ENCODE assay signal across 19 cellular contexts in the genomic region with DNA sequence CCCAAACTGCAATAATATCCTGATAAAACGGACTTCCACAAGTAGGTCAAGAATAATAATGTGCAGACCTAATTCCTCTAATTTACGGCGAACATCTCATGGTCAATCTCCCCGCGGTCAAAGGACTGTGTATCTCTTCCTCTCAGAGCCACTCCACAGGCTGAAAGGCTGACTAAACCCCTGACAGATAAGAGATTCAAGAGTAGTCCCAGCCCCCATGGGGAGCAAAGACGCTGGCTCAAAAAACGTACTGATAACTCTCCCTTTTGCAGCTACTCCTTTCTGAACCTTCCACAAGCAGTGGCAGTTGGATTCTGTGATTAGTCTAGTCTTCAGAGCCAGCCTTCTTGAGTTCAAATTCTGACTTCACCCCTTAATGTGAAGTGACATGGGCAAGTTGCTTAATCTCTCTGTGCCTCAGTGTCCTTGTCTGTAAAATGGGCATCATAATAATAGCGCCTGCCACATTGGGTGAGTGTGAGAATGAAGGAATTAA. TPM values are rescaled to one million over a fixed set of nuclear protein-coding genes. Genes with fewer than 3 reads are reported as not detected.
A peak's percentile ranks its signal among the peaks of the same experiment; 100 is the strongest.
DNase-seq lines count a peak whose midpoint lies in the region; ATAC-seq and TF ChIP-seq lines count a peak whose summit lies in the region.
"Had no signal": no experiment of that assay in that cellular context is flagged by ENCODE, and none has a peak within 500 bp of the region (broad histone marks: within the 10 kb centered on the region; RNA-seq: fewer than 3 reads in every experiment).

No MANE protein-coding gene starts in this region.

- no peak for TF ChIP-seq CTCF in cardiac fibroblast (IDR thresholded peaks at IDR 0.05; ENCODE audit: low read depth, low read length)
- TF ChIP-seq CTCF in right atrium auricular region (IDR thresholded peaks at IDR 0.05): no peak
- no peak for TF ChIP-seq CTCF in natural killer cell (IDR thresholded peaks at IDR 0.05)

- peaks cover 16 to 17% of the 10 kb centered on the region in 2 donors for H3K27me3 Mint-ChIP-seq in natural killer cell (ENCODE audit: low read depth in 2 of 2)

- H3K27ac ChIP-seq in right atrium auricular region: peak overlapping the region; percentile 54 to 55
- H3K27ac ChIP-seq: hepatocyte, ovary had no signal

- H3K36me3 Mint-ChIP-seq in natural killer cell: no peaks in the 10 kb centered on the region

- H3K9me3 Mint-ChIP-seq in natural killer cell: no peaks in the 10 kb centered on the region
- H3K9me3 Mint-ChIP-seq: dendritic cell treated with granulocyte-macrophage colony-stimulating factor and Interleukin-4, amounts not matched to agents 40 ng/mL and 50 ng/mL, for 4 days had no signal

- peaks cover 0 to 7% of the 10 kb centered on the region in 2 donors for H3K4me1 ChIP-seq in right atrium auricular region

- in situ Hi-C loops in ACHN (cut with HindIII; ENCODE audit: low pct_ligation_motif_present, low pct_unique_long_range_greater_than_20kb, low sequenced_read_pairs): no loop called here

- H3K4me3 Mint-ChIP-seq in natural killer cell: no peak overlapping the region
- H3K4me3 Mint-ChIP-seq: B cell; dendritic cell treated with granulocyte-macrophage colony-stimulating factor and Interleukin-4, amounts not matched to agents 40 ng/mL and 50 ng/mL, for 4 days; T-helper 2 cell treated with Interferon-gamma antibody and Interleukin-4, amounts not matched to agents 5 μg/mL and 100 μg/mL, for 36 hours had no signal

- H3K4me3 ChIP-seq in cardiac fibroblast (replicated peaks in 1 of 2; ENCODE audit: low read depth in 2 of 2, low read length in 2 of 2) (no peak overlapping the region), right atrium auricular region (no peak overlapping the region)
- H3K4me3 ChIP-seq: esophagus muscularis mucosa, hepatocyte, ovary had no signal

- no peaks in the 10 kb centered on the region for H3K4me1 Mint-ChIP-seq in natural killer cell
- H3K4me1 Mint-ChIP-seq: B cell had no signal

- ATAC-seq in natural killer cell: peak in 2 of 3 donors; percentile 26 to 86

- no peaks in the 10 kb centered on the region for H3K9me3 ChIP-seq in right atrium auricular region
- H3K9me3 ChIP-seq: esophagus muscularis mucosa, ovary had no signal

- intact Hi-C loops in natural killer cell (cut with micrococcal nuclease): no loop called here

- no peak overlapping the region for H3K27ac Mint-ChIP-seq in natural killer cell
- H3K27ac Mint-ChIP-seq: B cell; dendritic cell treated with granulocyte-macrophage colony-stimulating factor and Interleukin-4, amounts not matched to agents 40 ng/mL and 50 ng/mL, for 4 days; T-helper 2 cell treated with Interferon-gamma antibody and Interleukin-4, amounts not matched to agents 5 μg/mL and 100 μg/mL, for 36 hours had no signal

- peak; percentile 62 for DNase-seq in OCI-M2 (lab: John Stamatoyannopoulos, UW; ENCODE audit: unreplicated experiment)
- DNase-seq in cardiac fibroblast (ENCODE audit: low read depth in 2 of 2): peak; percentile 22 to 42
- no peak for DNase-seq in right atrium auricular region (ENCODE audit: low spot score)
- no peak for DNase-seq in natural killer cell
- no peak for DNase-seq in activated naive CD4-positive, alpha-beta T cell (lab: John Stamatoyannopoulos, UW)
- no peak for DNase-seq in NCI-H2029 (lab: John Stamatoyannopoulos, UW)
- no peak for DNase-seq in ACHN
- DNase-seq: activated CD8-positive, alpha-beta memory T cell treated with anti-CD3 and anti-CD28 coated beads, Interleukin-2, amount 50 U/mL, for 48 hours; activated gamma-delta T cell treated with Interleukin-2 at 50 U/mL for 16 hours; SIG-M5; stimulated activated CD4-positive, alpha-beta T cell treated with anti-CD3 and anti-CD28 coated beads, Interleukin-4, amount 100 ng/mL, for 24 hours had no signal

- no peaks in the 10 kb centered on the region for H3K36me3 ChIP-seq in right atrium auricular region
- H3K36me3 ChIP-seq: esophagus muscularis mucosa, ovary had no signal

- H3K27me3 ChIP-seq in right atrium auricular region: no peaks in the 10 kb centered on the region
- H3K27me3 ChIP-seq: esophagus muscularis mucosa, hepatocyte, ovary had no signal

RNA-seq across cellular contexts. Expression of gene IL18R1, which starts 19.7 kb away (rescaled TPM):
- total RNA-seq in right atrium auricular region (1 to 10 TPM; 1.9 to 5.0 TPM), natural killer cell (10 to 100 TPM; 42.9 to 58.8 (median 46.7) TPM)
- total RNA-seq: M059J, temporal lobe had no signal

RNA-seq across cellular contexts. Expression of gene IL1RL1, which starts 24.6 kb away (rescaled TPM):
- total RNA-seq in right atrium auricular region (10 to 100 TPM in 1 of 2 donors, 1 to 10 TPM in 1; 4.8 to 65.3 TPM), natural killer cell (10 to 100 TPM in 1 of 3 donors, 1 to 10 TPM in 1, under 1 TPM in 1; 0.49 to 68.1 (median 2.2) TPM)
- total RNA-seq: B cell, M059J had no signal

Comparison
In these comparisons a context has a peak if more than half of its experiments do, and no peak if none do; other contexts are left out.
1. DNase-seq: peak in OCI-M2 (single experiment) and cardiac fibroblast (2 of 2); none in right atrium auricular region (single experiment), natural killer cell (single experiment), activated naive CD4-positive, alpha-beta T cell (0 of 4), NCI-H2029 (single experiment) and ACHN (single experiment).
2. RNA of gene IL18R1, which starts 19.7 kb away (total RNA-seq): 42.9 to 58.8 TPM in natural killer cell; 1.9 to 5.0 TPM in right atrium auricular region; every median in the first group is over 4 times any median in the second.